Comparison of ENCODE assay signal across 1 cellular context in genomic region chr22:46303347-46303965, GRCh38.
A peak's percentile ranks its signal among the peaks of the same experiment; 100 is the strongest.
TF ChIP-seq lines count a peak whose summit lies in the region.

No MANE protein-coding gene starts in this region.

TF ChIP-seq in endothelial cell of umbilical vein, 7 proteins besides CTCF, POLR2A, EP300 and RAD21:
- peak; percentile 37 for TF ChIP-seq FOS (IDR thresholded peaks at IDR 0.05; ENCODE audit: borderline replicate concordance, insufficient read depth, low read length)
- no peak for TF ChIP-seq EZH2 (IDR thresholded peaks at IDR 0.05; ENCODE audit: borderline replicate concordance, low read depth, low read length, severe bottlenecking)
